10 cellular contexts compared by ENCODE assay signal in genomic region chr5:139862313-139862712, GRCh38.
A peak's percentile ranks its signal among the peaks of the same experiment; 100 is the strongest.
DNase-seq lines count a peak whose midpoint lies in the region; ATAC-seq, FAIRE-seq and TF ChIP-seq lines count a peak whose summit lies in the region.
"Had no signal": no experiment of that assay in that cellular context is flagged by ENCODE, and none has a peak within 500 bp of the region (broad histone marks: within the 10 kb centered on the region; RNA-seq: fewer than 3 reads in every experiment).

No MANE protein-coding gene starts in this region.

- no peak overlapping the region for H2BK5ac ChIP-seq in mesenchymal stem cell (ENCODE audit: low read depth, low read length, poor library complexity, severe bottlenecking)

- H3K9ac ChIP-seq in GM12878 (ENCODE audit: control insufficient read depth, insufficient read depth, low read length) (no peak overlapping the region), mesenchymal stem cell (ENCODE audit: low read length) (peak overlapping the region; percentile 22)

- H3K36me3 ChIP-seq in GM12878 (ENCODE audit: control insufficient read depth in 2 of 2, insufficient read depth in 2 of 2, low read length in 1 of 2) (no peaks in the 10 kb centered on the region; a peak in 2 of 4 replicates), mesenchymal stem cell (ENCODE audit: control insufficient read depth in 1 of 2, insufficient read depth in 2 of 2, low read depth in 1 of 2, low read length in 2 of 2) (no peaks in the 10 kb centered on the region)
- H3K36me3 ChIP-seq: left lung had no signal

- H3K14ac ChIP-seq in mesenchymal stem cell (ENCODE audit: low read length in 2 of 2), result no peak overlapping the region

- no TSS peak for BruUV-seq in GM12878 (replicated peaks; lab: Mats Ljungman, UMichigan)

- no peak overlapping the region for H2BK15ac ChIP-seq in mesenchymal stem cell (ENCODE audit: low read depth, poor library complexity, severe bottlenecking)

- H4K8ac ChIP-seq in mesenchymal stem cell (ENCODE audit: low read length), result no peak overlapping the region

- TF ChIP-seq CTCF in GM12878 (IDR thresholded peaks at IDR 0.05 in 2 of 3, conservative IDR thresholded peaks at IDR 0.05 in 1 of 3; ENCODE audit: control insufficient read depth in 2 of 3, extremely low read depth in 1 of 3, insufficient read depth in 1 of 3, low read depth in 3 of 3, low read length in 3 of 3), result no peak

- whole genome bisulfite sequencing in GM12878 (ENCODE audit: insufficient coverage, insufficient replicate concordance, low lambda C conversion rate, missing lambda C conversion rate), result 50% methylated on average over 2 of the region's 2 CpGs
- WGBS in mesenchymal stem cell, result 88% methylated on average over 2 of the region's 2 CpGs

- H3K27me3 ChIP-seq in GM12878 (replicated peaks in 1 of 2; ENCODE audit: control insufficient read depth in 2 of 2, insufficient read depth in 2 of 2, low read length in 1 of 2) (no peaks in the 10 kb centered on the region), mesenchymal stem cell (ENCODE audit: control insufficient read depth in 1 of 2, insufficient read depth in 1 of 2, low read length in 2 of 2) (peaks cover 6 to 88% of the 10 kb centered on the region in 2 experiments)
- H3K27me3 ChIP-seq: left lung had no signal

- no peak for FAIRE-seq in GM12878 (lab: Jason Lieb, UNC)

- no peak for TF ChIP-seq RAD21 in GM12878 (IDR thresholded peaks at IDR 0.05; ENCODE audit: insufficient read depth, low read depth, low read length)

- POLR2A ChIA-PET in GM12878 (lab: Charles Lee), result interaction anchor here (1.2 kb wide), 1 partner anchor 99 kb away, joined by 3 read pairs; no protein-coding TSS in a partner anchor

- DNase-seq in GM12878 (ENCODE audit: low read depth, low spot score) (peak; percentile 23), mesenchymal stem cell (peak; percentile 74), NCI-H2196 treated with DMSO at 0.1 percent for 48 hours (lab: John Stamatoyannopoulos, UW; ENCODE audit: unreplicated experiment) (no peak), NCI-H446 (lab: John Stamatoyannopoulos, UW) (no peak), SW480 (ENCODE audit: low spot score) (no peak), globus pallidus (ENCODE audit: low spot score) (no peak)
- DNase-seq: occipital lobe had no signal

- no peak overlapping the region for H3K4me3 ChIP-seq in GM12878
- no peak overlapping the region for H3K4me3 ChIP-seq in mesenchymal stem cell (ENCODE audit: insufficient read depth in 1 of 2, low read depth in 1 of 2, low read length in 2 of 2)
- H3K4me3 ChIP-seq: left lung had no signal

- H2BK12ac ChIP-seq in mesenchymal stem cell (ENCODE audit: low read length in 2 of 2), result no peak overlapping the region

- SMC1A ChIA-PET in GM12878 (lab: Charles Lee; ENCODE audit: uncharacterized antibody, unreplicated experiment), result interaction anchor here (0.9 to 3.0 kb wide), 5 partner anchors 13 to 109 kb away, joined by 3 to 13 read pairs (median 10); no protein-coding TSS in a partner anchor

- H3K4me1 ChIP-seq in GM12878 (ENCODE audit: control insufficient read depth, insufficient read depth, low read length) (peaks cover 8% of the 10 kb centered on the region), mesenchymal stem cell (ENCODE audit: control insufficient read depth, insufficient read depth, low read depth, low read length) (no peaks in the 10 kb centered on the region)

- H3K23ac ChIP-seq in mesenchymal stem cell (ENCODE audit: low read length in 2 of 2), result no peak overlapping the region

- no peak overlapping the region for H3K4ac ChIP-seq in mesenchymal stem cell (ENCODE audit: low read depth in 1 of 2, low read length in 2 of 2)

- no peak overlapping the region for H3K27ac ChIP-seq in GM12878 (ENCODE audit: control insufficient read depth, insufficient read depth)
- H3K27ac ChIP-seq in mesenchymal stem cell (ENCODE audit: low read length, poor library complexity, severe bottlenecking), result no peak overlapping the region
- H3K27ac ChIP-seq: left lung had no signal

- H2AFZ ChIP-seq in GM12878 (ENCODE audit: control insufficient read depth, low read depth, low read length), result no peak overlapping the region
- no peak overlapping the region for H2AFZ ChIP-seq in mesenchymal stem cell (ENCODE audit: low read depth, low read length)

- in situ Hi-C loops in GM12878 (cut with MboI), result no loop called here

- no peak overlapping the region for H2BK120ac ChIP-seq in mesenchymal stem cell (ENCODE audit: low read depth, low read length)

- H2AK5ac ChIP-seq in mesenchymal stem cell (ENCODE audit: low read length, severe bottlenecking), result no peak overlapping the region

- intact Hi-C loops in GM12878 (cut with micrococcal nuclease; ENCODE audit: unreplicated experiment), result loop anchor here (5.0 kb wide), 1 partner anchor 295 kb away; no protein-coding TSS in a partner anchor

- no peak overlapping the region for H3K4me2 ChIP-seq in GM12878 (ENCODE audit: control insufficient read depth, insufficient read depth)
- no peak overlapping the region for H3K4me2 ChIP-seq in mesenchymal stem cell (ENCODE audit: low read length, poor library complexity, severe bottlenecking)

- H4K20me1 ChIP-seq in GM12878 (ENCODE audit: control insufficient read depth, insufficient read depth), result no peaks in the 10 kb centered on the region

- TF ChIP-seq EP300 in GM12878 (IDR thresholded peaks at IDR 0.05; ENCODE audit: borderline replicate concordance in 1 of 2, control insufficient read depth in 1 of 2, low read depth in 2 of 2, low read length in 2 of 2), result no peak

- ATAC-seq in GM18498 (IDR thresholded peaks at IDR 0.05; ENCODE audit: unreplicated experiment), result peak; percentile 53
- ATAC-seq in HG02938 (IDR thresholded peaks at IDR 0.05; ENCODE audit: unreplicated experiment), result peak; percentile 69
- ATAC-seq in GM12878, result peak; percentile 71

- H4K91ac ChIP-seq in mesenchymal stem cell (ENCODE audit: low read length), result no peak overlapping the region

- H3K9me3 ChIP-seq in GM12878 (replicated peaks; ENCODE audit: control insufficient read depth, insufficient read depth, low read length), result no peaks in the 10 kb centered on the region
- H3K9me3 ChIP-seq in mesenchymal stem cell (ENCODE audit: control insufficient read depth, low read length), result no peaks in the 10 kb centered on the region
- H3K9me3 ChIP-seq: left lung had no signal

- H3K79me2 ChIP-seq in GM12878 (ENCODE audit: control insufficient read depth, insufficient read depth, low read length), result no peaks in the 10 kb centered on the region

- no peaks in the 10 kb centered on the region for H3K79me1 ChIP-seq in mesenchymal stem cell (replicated peaks; ENCODE audit: low read length, poor library complexity, severe bottlenecking)

- no peak overlapping the region for H3K18ac ChIP-seq in mesenchymal stem cell (ENCODE audit: low read depth in 1 of 2, low read length in 2 of 2)

- CTCF ChIA-PET in GM12878 (lab: Yijun Ruan, JAX), result interaction anchor here (1.1 to 10.1 kb wide), 11 partner anchors 10 to 229 kb away, joined by 3 to 129 read pairs (median 7); no protein-coding TSS in a partner anchor

- TF ChIP-seq POLR2A in GM12878 (IDR thresholded peaks at IDR 0.05; ENCODE audit: low read depth, low read length), result no peak

- RAD21 ChIA-PET in GM12878 (lab: Charles Lee; ENCODE audit: unreplicated experiment), result interaction anchor here (0.8 to 3.2 kb wide), 3 partner anchors 18 to 106 kb away, joined by 3 to 30 read pairs (median 19); no protein-coding TSS in a partner anchor

TF ChIP-seq in GM12878, 131 proteins besides CTCF, POLR2A, EP300 and RAD21 (continues in another document):
- TF ChIP-seq IRF4 (IDR thresholded peaks at IDR 0.05; ENCODE audit: low read depth, low read length) (no peak), POU2F2 (IDR thresholded peaks at IDR 0.05; ENCODE audit: borderline replicate concordance, low read depth, low read length) (peak; percentile 71; the same call in 1 of the 3 replicates), TARDBP (IDR thresholded peaks at IDR 0.05; ENCODE audit: borderline replicate concordance) (no peak), SREBF1 (IDR thresholded peaks at IDR 0.05; ENCODE audit: low read length) (no peak), CEBPZ (IDR thresholded peaks at IDR 0.05; ENCODE audit: low read depth, low read length) (no peak), TBL1XR1 (IDR thresholded peaks at IDR 0.05; ENCODE audit: low read depth, low read length) (no peak), YY1 (IDR thresholded peaks at IDR 0.05; ENCODE audit: low read depth, low read length) (no peak), MXI1 (IDR thresholded peaks at IDR 0.05; ENCODE audit: low read depth, low read length) (no peak), PKNOX1 (IDR thresholded peaks at IDR 0.05) (peak; percentile 46), BMI1 (IDR thresholded peaks at IDR 0.05; ENCODE audit: borderline replicate concordance) (peak; percentile 88)

Comparison
In these comparisons a context has a peak if more than half of its experiments do, and no peak if none do; other contexts are left out.
1. DNase-seq: peak in GM12878 (single experiment) and mesenchymal stem cell (single experiment); none in NCI-H2196 treated with DMSO at 0.1 percent for 48 hours (single experiment), NCI-H446 (0 of 2), SW480 (single experiment) and globus pallidus (single experiment).
2. Peak in every context shown above with its lines, with median percentiles within 50 percentile points of each other: ATAC-seq.